ENCODE assay signal across 30 cellular contexts in the genomic region with DNA sequence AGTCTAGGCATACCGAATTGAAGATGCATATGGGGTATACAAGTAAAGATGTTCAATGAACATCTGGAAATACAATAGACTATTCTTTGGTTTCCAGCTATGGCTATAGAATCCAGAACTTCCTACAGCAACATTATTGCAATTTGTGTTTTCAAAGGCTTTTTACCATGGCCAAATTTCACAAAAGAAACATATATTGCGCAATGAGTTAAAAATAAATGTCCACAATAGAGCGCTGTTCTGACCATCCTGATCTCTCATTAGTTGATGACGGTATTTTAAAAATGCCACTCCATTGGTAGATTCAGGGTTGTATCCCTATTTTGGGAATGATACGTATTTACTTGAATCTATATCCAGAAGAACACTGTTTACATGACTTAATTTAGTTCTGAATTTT.
"Had no signal": no experiment of that assay in that cellular context is flagged by ENCODE, and none has a peak within 500 bp of the region (broad histone marks: within the 10 kb centered on the region; RNA-seq: fewer than 3 reads in every experiment).

No MANE protein-coding gene starts in this region.

- H3K27ac ChIP-seq: neutrophil, ovary, parathyroid adenoma, psoas muscle, skin epidermis, spleen, suprapubic skin, testis, tibial artery, transverse colon, upper lobe of right lung, uterus had no signal

- ATAC-seq: naive thymus-derived CD8-positive, alpha-beta T cell; natural killer cell treated with Interleukin-12 subunit alpha and Interleukin-12 subunit beta and Interleukin-15 and Interleukin-18, amount 100 ng/mL, for 72 hours; psoas muscle; right cardiac atrium; sciatic nerve; stimulated activated memory B cell treated with anti-CD40 and anti-IgM and Interleukin-4, amounts not matched to agents 10 μg/mL and 1 μg/mL and 100 μg/mL, for 72 hours; stimulated activated naive CD8-positive, alpha-beta T cell treated with anti-CD3 and anti-CD28 coated beads, Interleukin-15, amount 100 ng/mL, for 72 hours; stimulated activated naive CD8-positive, alpha-beta T cell treated with anti-CD3 and anti-CD28 coated beads, Interleukin-15, Interleukin-2, amounts not matched to agents 100 U/mL and 50 U/mL, for 24 hours; upper lobe of right lung had no signal

- H3K9ac ChIP-seq: parathyroid adenoma had no signal

- H3K79me2 ChIP-seq: parathyroid adenoma had no signal

- H3K36me3 ChIP-seq: neutrophil, ovary, spleen, suprapubic skin, tibial artery, transverse colon, upper lobe of right lung, uterus had no signal

- H3K9me3 ChIP-seq: neutrophil, ovary, psoas muscle, spleen, suprapubic skin, testis, tibial artery, transverse colon, upper lobe of right lung, uterus had no signal

- H3K4me2 ChIP-seq: smooth muscle cell had no signal

- H3K27me3 ChIP-seq: neutrophil, ovary, spleen, suprapubic skin, testis, tibial artery, transverse colon, upper lobe of right lung, uterus had no signal

- H2AFZ ChIP-seq: parathyroid adenoma had no signal

- H3K4me1 ChIP-seq: parathyroid adenoma, psoas muscle, spleen, suprapubic skin, testis, tibial artery, transverse colon, upper lobe of right lung, uterus had no signal

- DNase-seq: naive thymus-derived CD8-positive, alpha-beta T cell; nephron progenitor cell; nucleus accumbens; ovary; posterior cingulate gyrus; psoas muscle; right cardiac atrium; spleen; stimulated activated CD4-positive, alpha-beta T cell treated with anti-CD3 and anti-CD28 coated beads, Interleukin-12 subunit alpha, Interleukin-12 subunit beta, amount 100 ng/mL, for 4 hours; stimulated activated CD4-positive, alpha-beta T cell treated with anti-CD3 and anti-CD28 coated beads, Interleukin-1b, Interleukin-23, amount 100 ng/mL, for 48 hours; stimulated activated CD4-positive, alpha-beta T cell treated with anti-CD3 and anti-CD28 coated beads, Interleukin-4, amount 100 ng/mL, for 1 hour; stimulated activated CD4-positive, alpha-beta T cell treated with anti-CD3 and anti-CD28 coated beads, Interleukin-4, amount 100 ng/mL, for 4 hours; stimulated activated CD8-positive, alpha-beta memory T cell treated with anti-CD3 and anti-CD28 coated beads, Interleukin-4, amount 100 ng/mL, for 48 hours; stimulated activated naive CD4-positive, alpha-beta T cell; stimulated activated naive CD8-positive, alpha-beta T cell treated with anti-CD3 and anti-CD28 coated beads, Interleukin-15, amount 100 ng/mL, for 72 hours; stimulated activated naive CD8-positive, alpha-beta T cell treated with anti-CD3 and anti-CD28 coated beads, Interleukin-15, Interleukin-2, amounts not matched to agents 100 U/mL and 50 U/mL, for 24 hours; substantia nigra; testis; tibial artery; transverse colon; upper lobe of right lung; uterus had no signal

- H3K4me3 ChIP-seq: ovary, psoas muscle, skin epidermis, smooth muscle cell, spleen, suprapubic skin, testis, tibial artery, transverse colon, upper lobe of right lung, uterus had no signal
